In genomic region chr4:96786306-96786705, GRCh38 we compare ENCODE assay signal across 26 cellular contexts.
"Had no signal": no experiment of that assay in that cellular context is flagged by ENCODE, and none has a peak within 500 bp of the region (broad histone marks: within the 10 kb centered on the region; RNA-seq: fewer than 3 reads in every experiment).

No MANE protein-coding gene starts in this region.

- DNase-seq: activated CD4-positive, alpha-beta T cell treated with anti-CD3 and anti-CD28 coated beads for 36 hours; activated CD4-positive, CD25-positive, alpha-beta regulatory T cell; activated CD8-positive, alpha-beta memory T cell treated with anti-CD3 and anti-CD28 coated beads, Interleukin-2, amount 10 ng/mL, durations not matched to agents 7 days and 5 days; activated CD8-positive, alpha-beta T cell treated with anti-CD3 and anti-CD28 coated beads, Interleukin-2, amount 10 ng/mL, durations not matched to agents 7 days and 5 days; activated naive CD4-positive, alpha-beta T cell; activated T-cell treated with anti-CD3 and anti-CD28 coated beads, Interleukin-2, amount 50 U/mL, for 72 hours; central memory CD4-positive, alpha-beta T cell; effector CD4-positive, alpha-beta T cell; foreskin keratinocyte; heart left ventricle; hypothalamus; left ventricle myocardium superior; mammary epithelial cell; midbrain; naive thymus-derived CD4-positive, alpha-beta T cell; occipital lobe; stimulated activated CD4-positive, alpha-beta T cell treated with anti-CD3 and anti-CD28 coated beads, Interleukin-15, amount 100 ng/mL, for 24 hours; stimulated activated CD4-positive, alpha-beta T cell treated with anti-CD3 and anti-CD28 coated beads, Interleukin-2, amount 100 ng/mL, for 24 hours; stimulated activated naive CD4-positive, alpha-beta T cell; tibial artery; upper lobe of right lung had no signal

- H3K27ac ChIP-seq: breast epithelium, esophagus muscularis mucosa, foreskin keratinocyte, heart left ventricle, right atrium auricular region, suprapubic skin, tibial artery, upper lobe of right lung had no signal

- H3K27me3 ChIP-seq: breast epithelium, esophagus muscularis mucosa, foreskin keratinocyte, heart left ventricle, right atrium auricular region, suprapubic skin, tibial artery, upper lobe of right lung had no signal

- H3K4me1 ChIP-seq: breast epithelium, esophagus muscularis mucosa, foreskin keratinocyte, heart left ventricle, right atrium auricular region, suprapubic skin, tibial artery, upper lobe of right lung had no signal

- H3K36me3 ChIP-seq: breast epithelium, esophagus muscularis mucosa, heart left ventricle, right atrium auricular region, suprapubic skin, tibial artery, upper lobe of right lung had no signal

- ATAC-seq: activated CD4-positive, alpha-beta T cell treated with anti-CD3 and anti-CD28 coated beads for 36 hours; activated CD8-positive, alpha-beta memory T cell treated with anti-CD3 and anti-CD28 coated beads, Interleukin-2, amount 10 ng/mL, durations not matched to agents 7 days and 5 days; activated CD8-positive, alpha-beta T cell treated with anti-CD3 and anti-CD28 coated beads, Interleukin-2, amount 10 ng/mL, durations not matched to agents 7 days and 5 days; activated naive CD4-positive, alpha-beta T cell treated with anti-CD3 and anti-CD28 coated beads, Interleukin-2, amount 50 U/mL, for 72 hours; activated T-cell treated with anti-CD3 and anti-CD28 coated beads, Interleukin-2, amount 50 U/mL, for 72 hours; foreskin keratinocyte; heart left ventricle; left ventricle myocardium superior; naive thymus-derived CD4-positive, alpha-beta T cell; upper lobe of right lung had no signal

- H3K4me3 ChIP-seq: breast epithelium, esophagus muscularis mucosa, heart left ventricle, right atrium auricular region, suprapubic skin, tibial artery, upper lobe of right lung had no signal
